Comparison of ENCODE assay signal across 29 cellular contexts in the genomic region with DNA sequence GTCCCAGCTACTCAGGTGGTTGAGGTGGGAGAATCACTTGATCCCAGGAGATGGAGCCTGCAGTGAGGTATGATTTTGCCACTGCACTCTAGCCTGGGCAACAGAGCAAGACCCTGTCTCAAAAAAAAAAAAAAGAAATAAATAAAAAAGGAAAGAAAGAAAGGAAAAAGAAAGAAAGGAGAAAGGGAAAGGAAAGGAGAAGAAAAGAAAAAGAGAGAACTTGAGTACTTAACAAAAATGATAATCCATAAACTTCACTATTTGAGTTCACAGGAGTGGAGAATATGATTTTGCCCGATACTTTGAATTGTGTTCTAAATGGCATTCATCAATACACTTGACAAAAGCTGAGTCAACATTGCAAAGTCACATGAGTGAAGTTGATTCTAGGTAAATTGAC.
"Had no signal": no experiment of that assay in that cellular context is flagged by ENCODE, and none has a peak within 500 bp of the region (broad histone marks: within the 10 kb centered on the region; RNA-seq: fewer than 3 reads in every experiment).

No MANE protein-coding gene starts in this region.

- H3K27ac ChIP-seq: coronary artery, dorsolateral prefrontal cortex, epithelial cell of prostate, esophagus squamous epithelium, gastrocnemius medialis, heart right ventricle, left lung, lower lobe of right lung had no signal

- H3K4me3 Mint-ChIP-seq: endodermal cell, mesothelial cell of epicardium had no signal

- H3K9me3 ChIP-seq: esophagus squamous epithelium, gastrocnemius medialis, heart right ventricle, left lung, lower lobe of right lung, mucosa of descending colon had no signal

- ATAC-seq: esophagus mucosa, gastrocnemius medialis, heart right ventricle, left cardiac atrium, left lung, left ventricle myocardium superior, lower lobe of right lung, mucosa of descending colon had no signal

- DNase-seq: dermis blood vessel endothelial cell; dorsolateral prefrontal cortex; effector CD4-positive, alpha-beta T cell; effector memory CD4-positive, alpha-beta T cell; endodermal cell; erythroblast; esophagus squamous epithelium; foreskin fibroblast; foreskin melanocyte; gastrocnemius medialis; glutamatergic neuron; head of caudate nucleus; heart right ventricle; hippocampal formation; left cardiac atrium; left lung; left ventricle myocardium superior; lower lobe of right lung; mesenchymal stem cell; mucosa of descending colon; naive B cell had no signal

- H3K36me3 Mint-ChIP-seq: naive B cell had no signal

- H3K27me3 ChIP-seq: dorsolateral prefrontal cortex, esophagus squamous epithelium, gastrocnemius medialis, heart right ventricle, left lung had no signal

- H3K4me1 ChIP-seq: lower lobe of right lung had no signal

- H3K4me1 Mint-ChIP-seq: endodermal cell had no signal

- H3K27ac Mint-ChIP-seq: endodermal cell, mesothelial cell of epicardium, naive B cell had no signal

- H3K9me3 Mint-ChIP-seq: naive B cell had no signal

- FAIRE-seq: colon, endometrium, islet of Langerhans, keratinocyte had no signal

- H3K36me3 ChIP-seq: esophagus squamous epithelium, gastrocnemius medialis, heart right ventricle, left lung, lower lobe of right lung had no signal

- H3K4me3 ChIP-seq: coronary artery, dorsolateral prefrontal cortex, esophagus squamous epithelium, gastrocnemius medialis, heart right ventricle, left lung, lower lobe of right lung, mucosa of descending colon had no signal
